ENCODE assay signal across 1 cellular context in genomic region chr12:65936529-65936911, GRCh38.
TF ChIP-seq lines count a peak whose summit lies in the region.

No MANE protein-coding gene starts in this region.

TF ChIP-seq in GM23338, 12 proteins besides CTCF, POLR2A, EP300 and RAD21 (continued from another document):
- no peak for TF ChIP-seq REST (IDR thresholded peaks at IDR 0.05; ENCODE audit: unreplicated experiment)
- TF ChIP-seq CREB1 (CRISPR knock-in tag; IDR thresholded peaks at IDR 0.05; ENCODE audit: low read depth): no peak
- TF ChIP-seq JUNB (IDR thresholded peaks at IDR 0.05; ENCODE audit: unreplicated experiment): no peak
- no peak for TF ChIP-seq EZH2 (IDR thresholded peaks at IDR 0.05; ENCODE audit: low read depth, unreplicated experiment)
- TF ChIP-seq NANOG (IDR thresholded peaks at IDR 0.05; ENCODE audit: borderline replicate concordance): no peak
- no peak for TF ChIP-seq STAT1 (IDR thresholded peaks at IDR 0.05; ENCODE audit: unreplicated experiment)
- no peak for TF ChIP-seq ZNF462 (CRISPR knock-in tag; IDR thresholded peaks at IDR 0.05)
